Comparison of ENCODE assay signal across 1 cellular context in the genomic region with DNA sequence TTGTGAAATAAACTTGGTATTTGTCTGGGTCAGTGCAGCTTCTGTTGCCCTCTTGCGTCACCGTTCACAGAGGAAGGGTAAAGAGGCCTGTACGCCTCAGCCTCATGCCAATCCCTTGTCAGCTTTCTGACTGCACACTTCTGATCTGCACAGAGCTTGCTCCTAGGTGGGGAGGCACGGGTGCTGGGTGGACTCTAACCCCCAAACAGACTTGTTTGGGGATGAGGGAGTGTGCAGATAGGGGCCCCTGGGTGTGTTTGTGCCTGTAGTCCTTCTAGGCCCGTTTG.
A peak's percentile ranks its signal among the peaks of the same experiment; 100 is the strongest.
TF ChIP-seq lines count a peak whose summit lies in the region.

No MANE protein-coding gene starts in this region.

TF ChIP-seq in HepG2, 621 proteins besides CTCF, POLR2A, EP300 and RAD21 (continued from another document and continues in another):
- TF ChIP-seq PHF21A (CRISPR knock-in tag; IDR thresholded peaks at IDR 0.05) (peak; percentile 41; the same call in 1 of the 2 replicates), PHB2 (IDR thresholded peaks at IDR 0.05; ENCODE audit: partially characterized antibody) (no peak), ZBTB8A (CRISPR knock-in tag; IDR thresholded peaks at IDR 0.05; ENCODE audit: borderline replicate concordance, low read depth) (no peak), CEBPG (CRISPR knock-in tag; IDR thresholded peaks at IDR 0.05) (peak; percentile 94), THAP11 (CRISPR knock-in tag; IDR thresholded peaks at IDR 0.05) (peak; percentile 69; the same call in 1 of the 2 replicates), RARG (CRISPR knock-in tag; IDR thresholded peaks at IDR 0.05; ENCODE audit: low read depth) (no peak), ZNF75D (CRISPR knock-in tag; IDR thresholded peaks at IDR 0.05; ENCODE audit: borderline replicate concordance) (no peak), FOXA3 (CRISPR knock-in tag; IDR thresholded peaks at IDR 0.05) (peak; percentile 50; the same call in 1 of the 2 replicates), ZFP41 (CRISPR knock-in tag; IDR thresholded peaks at IDR 0.05; ENCODE audit: borderline replicate concordance) (peak; percentile 29; the same call in 1 of the 2 replicates), TEAD3 (CRISPR knock-in tag; optimal IDR thresholded peaks at IDR 0.05; ENCODE audit: borderline replicate concordance) (peak; percentile 56), ZNF850 (CRISPR knock-in tag; conservative IDR thresholded peaks at IDR 0.05) (no peak), RFXAP (CRISPR knock-in tag; IDR thresholded peaks at IDR 0.05; ENCODE audit: borderline replicate concordance) (0 out of 2 replicates have a peak, but pooled peaks have one; percentile 38), BORCS8-MEF2B (CRISPR knock-in tag; IDR thresholded peaks at IDR 0.05) (no peak), ZBTB33 (CRISPR knock-in tag; IDR thresholded peaks at IDR 0.05) (no peak), ZNF263 (CRISPR knock-in tag; IDR thresholded peaks at IDR 0.05) (peak; percentile 62; the same call in 1 of the 2 replicates), KMT2A (CRISPR knock-in tag; IDR thresholded peaks at IDR 0.05) (no peak), ZNF547 (CRISPR knock-in tag; IDR thresholded peaks at IDR 0.05) (no peak; the same call in 1 of the 2 replicates), TOE1 (CRISPR knock-in tag; IDR thresholded peaks at IDR 0.05) (no peak), TP53 (CRISPR knock-in tag; conservative IDR thresholded peaks at IDR 0.05) (no peak), RXRA (CRISPR knock-in tag; IDR thresholded peaks at IDR 0.05) (no peak; the same call in 1 of the 2 replicates), ARID5B (CRISPR knock-in tag; IDR thresholded peaks at IDR 0.05) (peak; percentile 20; the same call in 1 of the 2 replicates), ZNF234 (CRISPR knock-in tag; conservative IDR thresholded peaks at IDR 0.05) (no peak), YY1 (IDR thresholded peaks at IDR 0.05; ENCODE audit: insufficient read depth, insufficient replicate concordance, low read depth, low read length) (no peak), ZNF589 (CRISPR knock-in tag; conservative IDR thresholded peaks at IDR 0.05) (no peak), GZF1 (CRISPR knock-in tag; IDR thresholded peaks at IDR 0.05) (no peak), RFX1 (IDR thresholded peaks at IDR 0.05) (no peak), ATF7-NPFF (CRISPR knock-in tag; IDR thresholded peaks at IDR 0.05; ENCODE audit: low read depth) (0 out of 2 replicates have a peak, but pooled peaks have one; percentile 36), ZBTB49 (CRISPR knock-in tag; IDR thresholded peaks at IDR 0.05; ENCODE audit: borderline replicate concordance) (no peak), REPIN1 (CRISPR knock-in tag; IDR thresholded peaks at IDR 0.05; ENCODE audit: borderline replicate concordance, low read depth) (no peak), ZNF749 (CRISPR knock-in tag; IDR thresholded peaks at IDR 0.05; ENCODE audit: borderline replicate concordance) (no peak), MEIS1 (CRISPR knock-in tag; IDR thresholded peaks at IDR 0.05; ENCODE audit: borderline replicate concordance) (no peak), ATF2 (CRISPR knock-in tag; IDR thresholded peaks at IDR 0.05) (peak; percentile 25; the same call in 1 of the 2 replicates), ZNF343 (CRISPR knock-in tag; IDR thresholded peaks at IDR 0.05) (0 out of 2 replicates have a peak, but pooled peaks have one; percentile 20), HNF4A (CRISPR knock-in tag; IDR thresholded peaks at IDR 0.05) (0 out of 2 replicates have a peak, but pooled peaks have one; percentile 14), ZFY (CRISPR knock-in tag; IDR thresholded peaks at IDR 0.05) (peak; percentile 45), HHEX (CRISPR knock-in tag; IDR thresholded peaks at IDR 0.05) (no peak)
- TF ChIP-seq, protein P1, sequence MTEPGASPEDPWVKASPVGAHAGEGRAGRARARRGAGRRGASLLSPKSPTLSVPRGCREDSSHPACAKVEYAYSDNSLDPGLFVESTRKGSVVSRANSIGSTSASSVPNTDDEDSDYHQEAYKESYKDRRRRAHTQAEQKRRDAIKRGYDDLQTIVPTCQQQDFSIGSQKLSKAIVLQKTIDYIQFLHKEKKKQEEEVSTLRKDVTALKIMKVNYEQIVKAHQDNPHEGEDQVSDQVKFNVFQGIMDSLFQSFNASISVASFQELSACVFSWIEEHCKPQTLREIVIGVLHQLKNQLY (CRISPR knock-in tag; IDR thresholded peaks at IDR 0.05): no peak
- TF ChIP-seq, protein P2, sequence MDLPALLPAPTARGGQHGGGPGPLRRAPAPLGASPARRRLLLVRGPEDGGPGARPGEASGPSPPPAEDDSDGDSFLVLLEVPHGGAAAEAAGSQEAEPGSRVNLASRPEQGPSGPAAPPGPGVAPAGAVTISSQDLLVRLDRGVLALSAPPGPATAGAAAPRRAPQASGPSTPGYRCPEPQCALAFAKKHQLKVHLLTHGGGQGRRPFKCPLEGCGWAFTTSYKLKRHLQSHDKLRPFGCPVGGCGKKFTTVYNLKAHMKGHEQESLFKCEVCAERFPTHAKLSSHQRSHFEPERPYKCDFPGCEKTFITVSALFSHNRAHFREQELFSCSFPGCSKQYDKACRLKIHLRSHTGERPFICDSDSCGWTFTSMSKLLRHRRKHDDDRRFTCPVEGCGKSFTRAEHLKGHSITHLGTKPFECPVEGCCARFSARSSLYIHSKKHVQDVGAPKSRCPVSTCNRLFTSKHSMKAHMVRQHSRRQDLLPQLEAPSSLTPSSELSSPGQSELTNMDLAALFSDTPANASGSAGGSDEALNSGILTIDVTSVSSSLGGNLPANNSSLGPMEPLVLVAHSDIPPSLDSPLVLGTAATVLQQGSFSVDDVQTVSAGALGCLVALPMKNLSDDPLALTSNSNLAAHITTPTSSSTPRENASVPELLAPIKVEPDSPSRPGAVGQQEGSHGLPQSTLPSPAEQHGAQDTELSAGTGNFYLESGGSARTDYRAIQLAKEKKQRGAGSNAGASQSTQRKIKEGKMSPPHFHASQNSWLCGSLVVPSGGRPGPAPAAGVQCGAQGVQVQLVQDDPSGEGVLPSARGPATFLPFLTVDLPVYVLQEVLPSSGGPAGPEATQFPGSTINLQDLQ (CRISPR knock-in tag; IDR thresholded peaks at IDR 0.05): peak; percentile 62; the same call in 1 of the 2 replicates
- TF ChIP-seq, protein P3, sequence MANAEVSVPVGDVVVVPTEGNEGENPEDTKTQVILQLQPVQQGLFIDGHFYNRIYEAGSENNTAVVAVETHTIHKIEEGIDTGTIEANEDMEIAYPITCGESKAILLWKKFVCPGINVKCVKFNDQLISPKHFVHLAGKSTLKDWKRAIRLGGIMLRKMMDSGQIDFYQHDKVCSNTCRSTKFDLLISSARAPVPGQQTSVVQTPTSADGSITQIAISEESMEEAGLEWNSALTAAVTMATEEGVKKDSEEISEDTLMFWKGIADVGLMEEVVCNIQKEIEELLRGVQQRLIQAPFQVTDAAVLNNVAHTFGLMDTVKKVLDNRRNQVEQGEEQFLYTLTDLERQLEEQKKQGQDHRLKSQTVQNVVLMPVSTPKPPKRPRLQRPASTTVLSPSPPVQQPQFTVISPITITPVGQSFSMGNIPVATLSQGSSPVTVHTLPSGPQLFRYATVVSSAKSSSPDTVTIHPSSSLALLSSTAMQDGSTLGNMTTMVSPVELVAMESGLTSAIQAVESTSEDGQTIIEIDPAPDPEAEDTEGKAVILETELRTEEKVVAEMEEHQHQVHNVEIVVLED (CRISPR knock-in tag; IDR thresholded peaks at IDR 0.05; ENCODE audit: borderline replicate concordance): no peak; the same call in 1 of the 2 replicates
- TF ChIP-seq, protein P4, sequence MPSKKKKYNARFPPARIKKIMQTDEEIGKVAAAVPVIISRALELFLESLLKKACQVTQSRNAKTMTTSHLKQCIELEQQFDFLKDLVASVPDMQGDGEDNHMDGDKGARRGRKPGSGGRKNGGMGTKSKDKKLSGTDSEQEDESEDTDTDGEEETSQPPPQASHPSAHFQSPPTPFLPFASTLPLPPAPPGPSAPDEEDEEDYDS (CRISPR knock-in tag; IDR thresholded peaks at IDR 0.05): 0 out of 2 replicates have a peak, but pooled peaks have one; percentile 32
- TF ChIP-seq, protein P5, sequence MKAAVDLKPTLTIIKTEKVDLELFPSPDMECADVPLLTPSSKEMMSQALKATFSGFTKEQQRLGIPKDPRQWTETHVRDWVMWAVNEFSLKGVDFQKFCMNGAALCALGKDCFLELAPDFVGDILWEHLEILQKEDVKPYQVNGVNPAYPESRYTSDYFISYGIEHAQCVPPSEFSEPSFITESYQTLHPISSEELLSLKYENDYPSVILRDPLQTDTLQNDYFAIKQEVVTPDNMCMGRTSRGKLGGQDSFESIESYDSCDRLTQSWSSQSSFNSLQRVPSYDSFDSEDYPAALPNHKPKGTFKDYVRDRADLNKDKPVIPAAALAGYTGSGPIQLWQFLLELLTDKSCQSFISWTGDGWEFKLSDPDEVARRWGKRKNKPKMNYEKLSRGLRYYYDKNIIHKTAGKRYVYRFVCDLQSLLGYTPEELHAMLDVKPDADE (CRISPR knock-in tag; IDR thresholded peaks at IDR 0.05): no peak
- TF ChIP-seq, protein P6, sequence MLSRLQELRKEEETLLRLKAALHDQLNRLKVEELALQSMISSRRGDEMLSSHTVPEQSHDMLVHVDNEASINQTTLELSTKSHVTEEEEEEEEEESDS (CRISPR knock-in tag; IDR thresholded peaks at IDR 0.05; ENCODE audit: borderline replicate concordance): no peak
- TF ChIP-seq, protein P7, sequence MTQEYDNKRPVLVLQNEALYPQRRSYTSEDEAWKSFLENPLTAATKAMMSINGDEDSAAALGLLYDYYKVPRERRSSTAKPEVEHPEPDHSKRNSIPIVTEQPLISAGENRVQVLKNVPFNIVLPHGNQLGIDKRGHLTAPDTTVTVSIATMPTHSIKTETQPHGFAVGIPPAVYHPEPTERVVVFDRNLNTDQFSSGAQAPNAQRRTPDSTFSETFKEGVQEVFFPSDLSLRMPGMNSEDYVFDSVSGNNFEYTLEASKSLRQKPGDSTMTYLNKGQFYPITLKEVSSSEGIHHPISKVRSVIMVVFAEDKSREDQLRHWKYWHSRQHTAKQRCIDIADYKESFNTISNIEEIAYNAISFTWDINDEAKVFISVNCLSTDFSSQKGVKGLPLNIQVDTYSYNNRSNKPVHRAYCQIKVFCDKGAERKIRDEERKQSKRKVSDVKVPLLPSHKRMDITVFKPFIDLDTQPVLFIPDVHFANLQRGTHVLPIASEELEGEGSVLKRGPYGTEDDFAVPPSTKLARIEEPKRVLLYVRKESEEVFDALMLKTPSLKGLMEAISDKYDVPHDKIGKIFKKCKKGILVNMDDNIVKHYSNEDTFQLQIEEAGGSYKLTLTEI (CRISPR knock-in tag; conservative IDR thresholded peaks at IDR 0.05): no peak
